In the genomic region with DNA sequence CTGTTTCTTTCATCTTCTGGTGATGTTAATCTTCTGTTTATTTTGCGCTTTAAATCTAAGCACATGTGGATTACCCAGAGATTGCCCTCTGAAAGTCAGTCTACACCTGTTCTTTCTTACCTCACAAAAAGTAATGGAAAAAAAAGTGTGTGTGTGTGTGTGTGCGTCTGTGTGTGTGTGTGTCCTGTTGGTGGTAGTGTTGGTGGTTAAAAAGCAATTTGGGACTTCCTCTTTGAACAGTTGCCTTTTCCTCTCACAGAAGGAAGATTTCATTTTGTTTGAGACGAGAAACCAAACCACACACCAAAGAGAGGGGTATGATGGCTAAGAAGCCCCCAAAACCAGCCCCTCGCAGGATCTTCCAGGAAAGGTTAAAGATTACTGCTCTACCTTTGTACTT, we compare ENCODE assay signal across 9 cellular contexts.
DNase-seq lines count a peak whose midpoint lies in the region; ATAC-seq and TF ChIP-seq lines count a peak whose summit lies in the region.
"Had no signal": no experiment of that assay in that cellular context is flagged by ENCODE, and none has a peak within 500 bp of the region (broad histone marks: within the 10 kb centered on the region; RNA-seq: fewer than 3 reads in every experiment).

TSS of gene STAP1 (plus strand) at position 235 of the 400 bp plus-strand sequence. CDS start at position 318, 83 bp downstream.

- H3K4me3 ChIP-seq in SU-DHL-6 (ENCODE audit: insufficient read depth, low read length, poor library complexity, severe bottlenecking) = peak within 1 kb of the TSS; percentile 73
- H3K4me3 ChIP-seq: SK-N-MC had no signal

- H3K9me3 ChIP-seq in SU-DHL-6 (ENCODE audit: insufficient read depth, low read length) = no peaks in the 10 kb centered on the region

- H3K4me2 ChIP-seq in SU-DHL-6 (ENCODE audit: low read depth, low read length, poor library complexity, severe bottlenecking) = peak within 1 kb of the TSS; percentile 70

- no peak within 1 kb of the TSS for H2AFZ ChIP-seq in SU-DHL-6 (ENCODE audit: low read depth, low read length, severe bottlenecking)

- peaks cover 3% of the 10 kb centered on the region; the same call in 1 of the 2 replicates for H3F3A ChIP-seq in SU-DHL-6 (ENCODE audit: insufficient read depth)

- H4K20me1 ChIP-seq in SU-DHL-6 (ENCODE audit: low read depth, low read length) = no peaks in the 10 kb centered on the region

- peak within 1 kb of the TSS; percentile 69 for H3K9ac ChIP-seq in SU-DHL-6 (ENCODE audit: low read length)

- intact Hi-C loops in posterior cingulate gyrus (cut with DNase I) = no loop called here

- peaks cover 49% of the 10 kb centered on the region for H3K79me2 ChIP-seq in SU-DHL-6 (ENCODE audit: insufficient read depth, low read length)

- TF ChIP-seq CTCF in SU-DHL-6 (IDR thresholded peaks at IDR 0.05; ENCODE audit: insufficient read depth, low read length, poor library complexity, severe bottlenecking) = no peak

- H3K27me3 ChIP-seq in SU-DHL-6 (ENCODE audit: low read length) = no peaks in the 10 kb centered on the region

- ATAC-seq in HG02981 (IDR thresholded peaks at IDR 0.05; ENCODE audit: unreplicated experiment) = peak; percentile 54
- ATAC-seq in stimulated activated naive CD8-positive, alpha-beta T cell treated with anti-CD3 and anti-CD28 coated beads, Interleukin-15, Interleukin-2, amounts not matched to agents 100 U/mL and 50 U/mL, for 24 hours = peak; percentile 43

- H3K36me3 ChIP-seq in SU-DHL-6 (ENCODE audit: low read length) = peaks cover 2% of the 10 kb centered on the region; the same call in 1 of the 2 replicates

- peak within 1 kb of the TSS; percentile 87 for H3K27ac ChIP-seq in SU-DHL-6 (ENCODE audit: low read depth, low read length)
- H3K27ac ChIP-seq: SK-N-MC had no signal

- DNase-seq in activated gamma-delta T cell treated with Interleukin-2 at 50 U/mL for 16 hours (peak; percentile 13), activated gamma-delta T cell (lab: John Stamatoyannopoulos, UW) (no peak), NCI-H2081 (lab: John Stamatoyannopoulos, UW) (no peak), posterior cingulate gyrus (no peak), NCI-H2029 (lab: John Stamatoyannopoulos, UW) (no peak)
- DNase-seq in stimulated activated naive CD8-positive, alpha-beta T cell treated with anti-CD3 and anti-CD28 coated beads, Interleukin-15, Interleukin-2, amounts not matched to agents 100 U/mL and 50 U/mL, for 24 hours = no peak

- H3K9me2 ChIP-seq in SU-DHL-6 (replicated peaks; ENCODE audit: insufficient read depth, low read length) = no peaks in the 10 kb centered on the region
